In the genomic region with DNA sequence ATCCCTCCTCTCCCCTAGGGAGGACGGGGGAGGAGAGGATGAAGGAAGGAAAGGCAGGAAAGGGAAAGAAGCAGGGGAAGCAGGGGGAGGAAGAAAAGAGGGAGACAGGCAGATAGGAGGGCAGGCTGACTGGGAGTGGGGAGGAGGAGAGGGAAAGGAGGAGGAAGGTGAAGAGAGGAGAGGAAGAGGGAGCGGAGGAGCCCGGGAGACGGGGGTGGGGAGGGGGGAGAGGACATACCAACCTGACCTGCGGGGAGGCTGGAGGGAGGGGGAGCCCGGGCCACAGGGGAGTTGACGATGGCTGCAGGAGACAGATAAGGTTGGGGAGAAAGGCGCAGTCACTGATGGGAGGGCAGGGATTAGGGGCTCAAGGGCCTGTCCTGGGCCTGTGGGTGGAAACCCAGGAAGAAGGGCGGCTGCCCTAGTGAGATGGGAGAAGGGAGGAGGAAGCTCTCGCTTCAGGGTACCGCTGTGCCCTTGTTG, we compare ENCODE assay signal across 1 cellular context.
TF ChIP-seq lines count a peak whose summit lies in the region.

No MANE protein-coding gene starts in this region.

TF ChIP-seq in K562, 482 proteins besides CTCF, POLR2A, EP300 and RAD21 (continued from another document and continues in another):
- TF ChIP-seq, protein P1, sequence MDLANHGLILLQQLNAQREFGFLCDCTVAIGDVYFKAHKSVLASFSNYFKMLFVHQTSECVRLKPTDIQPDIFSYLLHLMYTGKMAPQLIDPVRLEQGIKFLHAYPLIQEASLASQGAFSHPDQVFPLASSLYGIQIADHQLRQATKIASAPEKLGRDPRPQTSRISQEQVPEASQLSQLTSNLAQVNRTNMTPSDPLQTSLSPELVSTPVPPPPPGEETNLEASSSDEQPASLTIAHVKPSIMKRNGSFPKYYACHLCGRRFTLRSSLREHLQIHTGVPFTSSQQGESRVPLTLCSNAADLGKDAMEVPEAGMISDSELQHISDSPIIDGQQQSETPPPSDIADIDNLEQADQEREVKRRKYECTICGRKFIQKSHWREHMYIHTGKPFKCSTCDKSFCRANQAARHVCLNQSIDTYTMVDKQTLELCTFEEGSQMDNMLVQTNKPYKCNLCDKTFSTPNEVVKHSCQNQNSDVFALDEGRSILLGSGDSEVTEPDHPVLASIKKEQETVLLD (IDR thresholded peaks at IDR 0.05), result peak; percentile 38; the same call in 1 of the 2 replicates
- TF ChIP-seq TAL1 (IDR thresholded peaks at IDR 0.05) (peak; percentile 92), ATF1 (CRISPR knock-in tag; IDR thresholded peaks at IDR 0.05) (no peak), ATF1 (tag; IDR thresholded peaks at IDR 0.05) (no peak; the same call in 1 of the 2 replicates), MTA1 (IDR thresholded peaks at IDR 0.05; ENCODE audit: borderline replicate concordance) (peak; percentile 67; the same call in 1 of the 2 replicates), HDAC2 (IDR thresholded peaks at IDR 0.05) (peak; percentile 71; the same call in 1 of the 2 replicates), SMAD1 (IDR thresholded peaks at IDR 0.05; ENCODE audit: low read depth, low read length, partially characterized antibody) (no peak), LARP7 (IDR thresholded peaks at IDR 0.05) (0 out of 2 replicates have a peak, but pooled peaks have one; percentile 56), ATF7 (IDR thresholded peaks at IDR 0.05) (0 out of 2 replicates have a peak, but pooled peaks have one; percentile 30), TGIF2 (CRISPR knock-in tag; IDR thresholded peaks at IDR 0.05) (no peak), ZNF551 (CRISPR knock-in tag; IDR thresholded peaks at IDR 0.05) (no peak), BCL6 (CRISPR knock-in tag; IDR thresholded peaks at IDR 0.05) (no peak), CBFA2T3 (IDR thresholded peaks at IDR 0.05) (peak; percentile 96), EGR1 (conservative IDR thresholded peaks at IDR 0.05) (peak; percentile 83), XRCC3 (IDR thresholded peaks at IDR 0.05) (no peak), RFX1 (IDR thresholded peaks at IDR 0.05) (no peak), CC2D1A (IDR thresholded peaks at IDR 0.05) (no peak; the same call in 1 of the 2 replicates), NR2C1 (IDR thresholded peaks at IDR 0.05) (no peak), NR2C1 (tag; IDR thresholded peaks at IDR 0.05) (no peak), SMARCC2 (IDR thresholded peaks at IDR 0.05; ENCODE audit: low read depth) (peak; percentile 65; the same call in 1 of the 2 replicates), KDM4B (IDR thresholded peaks at IDR 0.05; ENCODE audit: borderline replicate concordance in 2 of 2, low read depth in 1 of 2) (no peak), PHF21A (IDR thresholded peaks at IDR 0.05; ENCODE audit: borderline replicate concordance, low read depth) (no peak; the same call in 1 of the 2 replicates), POLR2AphosphoS5 (IDR thresholded peaks at IDR 0.05; ENCODE audit: control insufficient read depth, insufficient read depth, low read depth, low read length) (peak; percentile 70; the same call in 1 of the 2 replicates), DNMT1 (IDR thresholded peaks at IDR 0.05) (no peak), HSF4 (CRISPR knock-in tag; IDR thresholded peaks at IDR 0.05; ENCODE audit: borderline replicate concordance) (no peak), ILF3 (IDR thresholded peaks at IDR 0.05; ENCODE audit: borderline replicate concordance) (no peak), ELF4 (CRISPR knock-in tag; IDR thresholded peaks at IDR 0.05) (0 out of 2 replicates have a peak, but pooled peaks have one; percentile 35), ZNF778 (CRISPR knock-in tag; IDR thresholded peaks at IDR 0.05) (no peak), E2F3 (CRISPR knock-in tag; IDR thresholded peaks at IDR 0.05) (no peak), CEBPG (CRISPR knock-in tag; IDR thresholded peaks at IDR 0.05) (no peak), CEBPG (tag; conservative IDR thresholded peaks at IDR 0.05 in 1 of 2, IDR thresholded peaks at IDR 0.05 in 1 of 2) (no peak), SP1 (CRISPR knock-in tag; IDR thresholded peaks at IDR 0.05) (no peak)
- TF ChIP-seq, protein P2, sequence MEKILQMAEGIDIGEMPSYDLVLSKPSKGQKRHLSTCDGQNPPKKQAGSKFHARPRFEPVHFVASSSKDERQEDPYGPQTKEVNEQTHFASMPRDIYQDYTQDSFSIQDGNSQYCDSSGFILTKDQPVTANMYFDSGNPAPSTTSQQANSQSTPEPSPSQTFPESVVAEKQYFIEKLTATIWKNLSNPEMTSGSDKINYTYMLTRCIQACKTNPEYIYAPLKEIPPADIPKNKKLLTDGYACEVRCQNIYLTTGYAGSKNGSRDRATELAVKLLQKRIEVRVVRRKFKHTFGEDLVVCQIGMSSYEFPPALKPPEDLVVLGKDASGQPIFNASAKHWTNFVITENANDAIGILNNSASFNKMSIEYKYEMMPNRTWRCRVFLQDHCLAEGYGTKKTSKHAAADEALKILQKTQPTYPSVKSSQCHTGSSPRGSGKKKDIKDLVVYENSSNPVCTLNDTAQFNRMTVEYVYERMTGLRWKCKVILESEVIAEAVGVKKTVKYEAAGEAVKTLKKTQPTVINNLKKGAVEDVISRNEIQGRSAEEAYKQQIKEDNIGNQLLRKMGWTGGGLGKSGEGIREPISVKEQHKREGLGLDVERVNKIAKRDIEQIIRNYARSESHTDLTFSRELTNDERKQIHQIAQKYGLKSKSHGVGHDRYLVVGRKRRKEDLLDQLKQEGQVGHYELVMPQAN (IDR thresholded peaks at IDR 0.05; ENCODE audit: borderline replicate concordance), result no peak
- TF ChIP-seq, protein P3, sequence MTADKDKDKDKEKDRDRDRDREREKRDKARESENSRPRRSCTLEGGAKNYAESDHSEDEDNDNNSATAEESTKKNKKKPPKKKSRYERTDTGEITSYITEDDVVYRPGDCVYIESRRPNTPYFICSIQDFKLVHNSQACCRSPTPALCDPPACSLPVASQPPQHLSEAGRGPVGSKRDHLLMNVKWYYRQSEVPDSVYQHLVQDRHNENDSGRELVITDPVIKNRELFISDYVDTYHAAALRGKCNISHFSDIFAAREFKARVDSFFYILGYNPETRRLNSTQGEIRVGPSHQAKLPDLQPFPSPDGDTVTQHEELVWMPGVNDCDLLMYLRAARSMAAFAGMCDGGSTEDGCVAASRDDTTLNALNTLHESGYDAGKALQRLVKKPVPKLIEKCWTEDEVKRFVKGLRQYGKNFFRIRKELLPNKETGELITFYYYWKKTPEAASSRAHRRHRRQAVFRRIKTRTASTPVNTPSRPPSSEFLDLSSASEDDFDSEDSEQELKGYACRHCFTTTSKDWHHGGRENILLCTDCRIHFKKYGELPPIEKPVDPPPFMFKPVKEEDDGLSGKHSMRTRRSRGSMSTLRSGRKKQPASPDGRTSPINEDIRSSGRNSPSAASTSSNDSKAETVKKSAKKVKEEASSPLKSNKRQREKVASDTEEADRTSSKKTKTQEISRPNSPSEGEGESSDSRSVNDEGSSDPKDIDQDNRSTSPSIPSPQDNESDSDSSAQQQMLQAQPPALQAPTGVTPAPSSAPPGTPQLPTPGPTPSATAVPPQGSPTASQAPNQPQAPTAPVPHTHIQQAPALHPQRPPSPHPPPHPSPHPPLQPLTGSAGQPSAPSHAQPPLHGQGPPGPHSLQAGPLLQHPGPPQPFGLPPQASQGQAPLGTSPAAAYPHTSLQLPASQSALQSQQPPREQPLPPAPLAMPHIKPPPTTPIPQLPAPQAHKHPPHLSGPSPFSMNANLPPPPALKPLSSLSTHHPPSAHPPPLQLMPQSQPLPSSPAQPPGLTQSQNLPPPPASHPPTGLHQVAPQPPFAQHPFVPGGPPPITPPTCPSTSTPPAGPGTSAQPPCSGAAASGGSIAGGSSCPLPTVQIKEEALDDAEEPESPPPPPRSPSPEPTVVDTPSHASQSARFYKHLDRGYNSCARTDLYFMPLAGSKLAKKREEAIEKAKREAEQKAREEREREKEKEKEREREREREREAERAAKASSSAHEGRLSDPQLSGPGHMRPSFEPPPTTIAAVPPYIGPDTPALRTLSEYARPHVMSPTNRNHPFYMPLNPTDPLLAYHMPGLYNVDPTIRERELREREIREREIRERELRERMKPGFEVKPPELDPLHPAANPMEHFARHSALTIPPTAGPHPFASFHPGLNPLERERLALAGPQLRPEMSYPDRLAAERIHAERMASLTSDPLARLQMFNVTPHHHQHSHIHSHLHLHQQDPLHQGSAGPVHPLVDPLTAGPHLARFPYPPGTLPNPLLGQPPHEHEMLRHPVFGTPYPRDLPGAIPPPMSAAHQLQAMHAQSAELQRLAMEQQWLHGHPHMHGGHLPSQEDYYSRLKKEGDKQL (CRISPR knock-in tag; IDR thresholded peaks at IDR 0.05; ENCODE audit: borderline replicate concordance), result no peak
- TF ChIP-seq, protein P4, sequence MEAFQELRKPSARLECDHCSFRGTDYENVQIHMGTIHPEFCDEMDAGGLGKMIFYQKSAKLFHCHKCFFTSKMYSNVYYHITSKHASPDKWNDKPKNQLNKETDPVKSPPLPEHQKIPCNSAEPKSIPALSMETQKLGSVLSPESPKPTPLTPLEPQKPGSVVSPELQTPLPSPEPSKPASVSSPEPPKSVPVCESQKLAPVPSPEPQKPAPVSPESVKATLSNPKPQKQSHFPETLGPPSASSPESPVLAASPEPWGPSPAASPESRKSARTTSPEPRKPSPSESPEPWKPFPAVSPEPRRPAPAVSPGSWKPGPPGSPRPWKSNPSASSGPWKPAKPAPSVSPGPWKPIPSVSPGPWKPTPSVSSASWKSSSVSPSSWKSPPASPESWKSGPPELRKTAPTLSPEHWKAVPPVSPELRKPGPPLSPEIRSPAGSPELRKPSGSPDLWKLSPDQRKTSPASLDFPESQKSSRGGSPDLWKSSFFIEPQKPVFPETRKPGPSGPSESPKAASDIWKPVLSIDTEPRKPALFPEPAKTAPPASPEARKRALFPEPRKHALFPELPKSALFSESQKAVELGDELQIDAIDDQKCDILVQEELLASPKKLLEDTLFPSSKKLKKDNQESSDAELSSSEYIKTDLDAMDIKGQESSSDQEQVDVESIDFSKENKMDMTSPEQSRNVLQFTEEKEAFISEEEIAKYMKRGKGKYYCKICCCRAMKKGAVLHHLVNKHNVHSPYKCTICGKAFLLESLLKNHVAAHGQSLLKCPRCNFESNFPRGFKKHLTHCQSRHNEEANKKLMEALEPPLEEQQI (IDR thresholded peaks at IDR 0.05), result no peak
- TF ChIP-seq, protein P5, sequence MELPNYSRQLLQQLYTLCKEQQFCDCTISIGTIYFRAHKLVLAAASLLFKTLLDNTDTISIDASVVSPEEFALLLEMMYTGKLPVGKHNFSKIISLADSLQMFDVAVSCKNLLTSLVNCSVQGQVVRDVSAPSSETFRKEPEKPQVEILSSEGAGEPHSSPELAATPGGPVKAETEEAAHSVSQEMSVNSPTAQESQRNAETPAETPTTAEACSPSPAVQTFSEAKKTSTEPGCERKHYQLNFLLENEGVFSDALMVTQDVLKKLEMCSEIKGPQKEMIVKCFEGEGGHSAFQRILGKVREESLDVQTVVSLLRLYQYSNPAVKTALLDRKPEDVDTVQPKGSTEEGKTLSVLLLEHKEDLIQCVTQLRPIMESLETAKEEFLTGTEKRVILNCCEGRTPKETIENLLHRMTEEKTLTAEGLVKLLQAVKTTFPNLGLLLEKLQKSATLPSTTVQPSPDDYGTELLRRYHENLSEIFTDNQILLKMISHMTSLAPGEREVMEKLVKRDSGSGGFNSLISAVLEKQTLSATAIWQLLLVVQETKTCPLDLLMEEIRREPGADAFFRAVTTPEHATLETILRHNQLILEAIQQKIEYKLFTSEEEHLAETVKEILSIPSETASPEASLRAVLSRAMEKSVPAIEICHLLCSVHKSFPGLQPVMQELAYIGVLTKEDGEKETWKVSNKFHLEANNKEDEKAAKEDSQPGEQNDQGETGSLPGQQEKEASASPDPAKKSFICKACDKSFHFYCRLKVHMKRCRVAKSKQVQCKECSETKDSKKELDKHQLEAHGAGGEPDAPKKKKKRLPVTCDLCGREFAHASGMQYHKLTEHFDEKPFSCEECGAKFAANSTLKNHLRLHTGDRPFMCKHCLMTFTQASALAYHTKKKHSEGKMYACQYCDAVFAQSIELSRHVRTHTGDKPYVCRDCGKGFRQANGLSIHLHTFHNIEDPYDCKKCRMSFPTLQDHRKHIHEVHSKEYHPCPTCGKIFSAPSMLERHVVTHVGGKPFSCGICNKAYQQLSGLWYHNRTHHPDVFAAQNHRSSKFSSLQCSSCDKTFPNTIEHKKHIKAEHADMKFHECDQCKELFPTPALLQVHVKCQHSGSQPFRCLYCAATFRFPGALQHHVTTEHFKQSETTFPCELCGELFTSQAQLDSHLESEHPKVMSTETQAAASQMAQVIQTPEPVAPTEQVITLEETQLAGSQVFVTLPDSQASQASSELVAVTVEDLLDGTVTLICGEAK (IDR thresholded peaks at IDR 0.05), result no peak
- TF ChIP-seq, protein P5 (CRISPR knock-in tag; IDR thresholded peaks at IDR 0.05), result no peak
- TF ChIP-seq, protein P6, sequence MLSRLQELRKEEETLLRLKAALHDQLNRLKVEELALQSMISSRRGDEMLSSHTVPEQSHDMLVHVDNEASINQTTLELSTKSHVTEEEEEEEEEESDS (CRISPR knock-in tag; IDR thresholded peaks at IDR 0.05), result no peak
- TF ChIP-seq, protein P7, sequence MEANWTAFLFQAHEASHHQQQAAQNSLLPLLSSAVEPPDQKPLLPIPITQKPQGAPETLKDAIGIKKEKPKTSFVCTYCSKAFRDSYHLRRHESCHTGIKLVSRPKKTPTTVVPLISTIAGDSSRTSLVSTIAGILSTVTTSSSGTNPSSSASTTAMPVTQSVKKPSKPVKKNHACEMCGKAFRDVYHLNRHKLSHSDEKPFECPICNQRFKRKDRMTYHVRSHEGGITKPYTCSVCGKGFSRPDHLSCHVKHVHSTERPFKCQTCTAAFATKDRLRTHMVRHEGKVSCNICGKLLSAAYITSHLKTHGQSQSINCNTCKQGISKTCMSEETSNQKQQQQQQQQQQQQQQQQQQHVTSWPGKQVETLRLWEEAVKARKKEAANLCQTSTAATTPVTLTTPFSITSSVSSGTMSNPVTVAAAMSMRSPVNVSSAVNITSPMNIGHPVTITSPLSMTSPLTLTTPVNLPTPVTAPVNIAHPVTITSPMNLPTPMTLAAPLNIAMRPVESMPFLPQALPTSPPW (CRISPR knock-in tag; IDR thresholded peaks at IDR 0.05), result peak; percentile 98
